Comparison of ENCODE assay signal across 10 cellular contexts in genomic region chr19:19040417-19040816, GRCh38. TPM values are rescaled to one million over a fixed set of nuclear protein-coding genes. Genes with fewer than 3 reads are reported as not detected.
DNase-seq lines count a peak whose midpoint lies in the region; ATAC-seq and TF ChIP-seq lines count a peak whose summit lies in the region.
"Had no signal": no experiment of that assay in that cellular context is flagged by ENCODE, and none has a peak within 500 bp of the region (broad histone marks: within the 10 kb centered on the region; RNA-seq: fewer than 3 reads in every experiment).

No MANE protein-coding gene starts in this region.

- no peak for ATAC-seq in effector memory CD8-positive, alpha-beta T cell (replicated peaks)
- no peak for ATAC-seq in natural killer cell treated with Interleukin-12 subunit alpha and Interleukin-12 subunit beta and Interleukin-15 and Interleukin-18, amount 100 ng/mL, for 72 hours

- H3K27ac Mint-ChIP-seq in effector memory CD8-positive, alpha-beta T cell, result peak overlapping the region; percentile 71 to 90
- peak overlapping the region; percentile 61 to 75 for H3K27ac Mint-ChIP-seq in natural killer cell treated with Interleukin-12 subunit alpha and Interleukin-12 subunit beta and Interleukin-15 and Interleukin-18, amount 100 ng/mL, for 72 hours
- H3K27ac Mint-ChIP-seq: activated CD4-positive, alpha-beta T cell treated with anti-CD3 and anti-CD28 coated beads, Interleukin-2, amount 10 ng/mL, durations not matched to agents 24 days and 14 days had no signal

- H3K4me3 ChIP-seq in AG10803 (ENCODE audit: low read length), result no peak overlapping the region

- H3K27me3 Mint-ChIP-seq in effector memory CD8-positive, alpha-beta T cell, result no peaks in the 10 kb centered on the region
- H3K27me3 Mint-ChIP-seq in natural killer cell treated with Interleukin-12 subunit alpha and Interleukin-12 subunit beta and Interleukin-15 and Interleukin-18, amount 100 ng/mL, for 72 hours, result no peaks in the 10 kb centered on the region
- H3K27me3 Mint-ChIP-seq: activated CD4-positive, alpha-beta T cell treated with anti-CD3 and anti-CD28 coated beads, Interleukin-2, amount 10 ng/mL, durations not matched to agents 24 days and 14 days had no signal

- H3K4me1 Mint-ChIP-seq in effector memory CD8-positive, alpha-beta T cell (ENCODE audit: low read depth in 2 of 2), result peaks cover 12 to 14% of the 10 kb centered on the region in 2 donors
- peaks cover 22% of the 10 kb centered on the region in 2 donors for H3K4me1 Mint-ChIP-seq in natural killer cell treated with Interleukin-12 subunit alpha and Interleukin-12 subunit beta and Interleukin-15 and Interleukin-18, amount 100 ng/mL, for 72 hours (ENCODE audit: low read depth in 2 of 2)

- intact Hi-C loops in head of caudate nucleus (cut with DNase I), result no loop called here

- no peak overlapping the region for H3K4me3 Mint-ChIP-seq in effector memory CD8-positive, alpha-beta T cell
- H3K4me3 Mint-ChIP-seq in natural killer cell treated with Interleukin-12 subunit alpha and Interleukin-12 subunit beta and Interleukin-15 and Interleukin-18, amount 100 ng/mL, for 72 hours, result no peak overlapping the region
- H3K4me3 Mint-ChIP-seq: activated CD4-positive, alpha-beta T cell treated with anti-CD3 and anti-CD28 coated beads, Interleukin-2, amount 10 ng/mL, durations not matched to agents 24 days and 14 days had no signal

- no peaks in the 10 kb centered on the region for H3K9me3 Mint-ChIP-seq in effector memory CD8-positive, alpha-beta T cell
- no peaks in the 10 kb centered on the region for H3K9me3 Mint-ChIP-seq in natural killer cell treated with Interleukin-12 subunit alpha and Interleukin-12 subunit beta and Interleukin-15 and Interleukin-18, amount 100 ng/mL, for 72 hours
- H3K9me3 Mint-ChIP-seq: activated CD4-positive, alpha-beta T cell treated with anti-CD3 and anti-CD28 coated beads, Interleukin-2, amount 10 ng/mL, durations not matched to agents 24 days and 14 days had no signal

- no peak for TF ChIP-seq CTCF in AG10803 (conservative IDR thresholded peaks at IDR 0.05; ENCODE audit: low read length)

- peaks cover 6% of the 10 kb centered on the region for H3K36me3 Mint-ChIP-seq in effector memory CD8-positive, alpha-beta T cell (ENCODE audit: insufficient read depth)
- no peaks in the 10 kb centered on the region for H3K36me3 Mint-ChIP-seq in natural killer cell treated with Interleukin-12 subunit alpha and Interleukin-12 subunit beta and Interleukin-15 and Interleukin-18, amount 100 ng/mL, for 72 hours

- DNase-seq in AG10803 (ENCODE audit: low read depth) (peak; percentile 96), M059J (ENCODE audit: low read depth) (peak; percentile 48), NCI-H345 treated with DMSO at 0.1 percent for 48 hours (lab: John Stamatoyannopoulos, UW; ENCODE audit: unreplicated experiment) (no peak), hippocampal formation (lab: John Stamatoyannopoulos, UW) (no peak), NCI-H187 (lab: John Stamatoyannopoulos, UW) (no peak), head of caudate nucleus (no peak)
- DNase-seq in effector memory CD8-positive, alpha-beta T cell, result no peak
- no peak for DNase-seq in natural killer cell treated with Interleukin-12 subunit alpha and Interleukin-12 subunit beta and Interleukin-15 and Interleukin-18, amount 100 ng/mL, for 72 hours (ENCODE audit: low spot score)
- DNase-seq: NCI-H345 had no signal

RNA-seq across cellular contexts. Expression of gene ARMC6, which starts 7.0 kb away (rescaled TPM):
- total RNA-seq in M059J (2014; rRNA removed; shearing (Covaris generic)), result 38.2 and 40.3 TPM in 2 replicates
- total RNA-seq in natural killer cell treated with Interleukin-12 subunit alpha and Interleukin-12 subunit beta and Interleukin-15 and Interleukin-18, amount 100 ng/mL, for 72 hours, result 10 to 100 TPM; 22.3 to 43.9 TPM

RNA-seq across cellular contexts. Expression of gene SUGP2, which starts 7.1 kb away (rescaled TPM):
- total RNA-seq in M059J (2014; rRNA removed; shearing (Covaris generic)), result 31.8 and 49.0 TPM in 2 replicates
- total RNA-seq in natural killer cell treated with Interleukin-12 subunit alpha and Interleukin-12 subunit beta and Interleukin-15 and Interleukin-18, amount 100 ng/mL, for 72 hours, result 100 to 1,000 TPM; 102 to 196 TPM

RNA-seq across cellular contexts. Expression of gene SLC25A42, which starts 23.4 kb away (rescaled TPM):
- 8.4 and 10.3 TPM in 2 replicates for total RNA-seq in M059J (2014; rRNA removed; shearing (Covaris generic))
- total RNA-seq in natural killer cell treated with Interleukin-12 subunit alpha and Interleukin-12 subunit beta and Interleukin-15 and Interleukin-18, amount 100 ng/mL, for 72 hours, result 10 to 100 TPM; 18.3 to 22.8 TPM

Comparison
In these comparisons a context has a peak if more than half of its experiments do, and no peak if none do; other contexts are left out.
1. DNase-seq: peak in AG10803 (single experiment) and M059J (single experiment); none in effector memory CD8-positive, alpha-beta T cell (0 of 3), natural killer cell treated with Interleukin-12 subunit alpha and Interleukin-12 subunit beta and Interleukin-15 and Interleukin-18, amount 100 ng/mL, for 72 hours (single experiment), NCI-H345 treated with DMSO at 0.1 percent for 48 hours (single experiment), hippocampal formation (0 of 2), NCI-H187 (0 of 2) and head of caudate nucleus (0 of 42).